Comparison of ENCODE assay signal across 11 cellular contexts in genomic region chr3:184028275-184028890, GRCh38. TPM values are rescaled to one million over a fixed set of nuclear protein-coding genes. Genes with fewer than 3 reads are reported as not detected.
"Had no signal": no experiment of that assay in that cellular context is flagged by ENCODE, and none has a peak within 500 bp of the region (broad histone marks: within the 10 kb centered on the region; RNA-seq: fewer than 3 reads in every experiment).

No MANE protein-coding gene starts in this region.

RNA-seq across cellular contexts. Expression of gene HTR3D, which starts 3.2 kb away (rescaled TPM):
- total RNA-seq: OCI-LY7, PC-3, PC-9, Peyer's patch, Right ventricle myocardium inferior, Right ventricle myocardium superior, RPMI7951, SJCRH30, SJSA1, SK-MEL-5, T-cell had no signal

RNA-seq across cellular contexts. Expression of gene HTR3C, which starts 24.5 kb away (rescaled TPM):
- total RNA-seq: OCI-LY7, PC-3, PC-9, Peyer's patch, Right ventricle myocardium inferior, Right ventricle myocardium superior, RPMI7951, SJCRH30, SJSA1, SK-MEL-5, T-cell had no signal
